In the genomic region with DNA sequence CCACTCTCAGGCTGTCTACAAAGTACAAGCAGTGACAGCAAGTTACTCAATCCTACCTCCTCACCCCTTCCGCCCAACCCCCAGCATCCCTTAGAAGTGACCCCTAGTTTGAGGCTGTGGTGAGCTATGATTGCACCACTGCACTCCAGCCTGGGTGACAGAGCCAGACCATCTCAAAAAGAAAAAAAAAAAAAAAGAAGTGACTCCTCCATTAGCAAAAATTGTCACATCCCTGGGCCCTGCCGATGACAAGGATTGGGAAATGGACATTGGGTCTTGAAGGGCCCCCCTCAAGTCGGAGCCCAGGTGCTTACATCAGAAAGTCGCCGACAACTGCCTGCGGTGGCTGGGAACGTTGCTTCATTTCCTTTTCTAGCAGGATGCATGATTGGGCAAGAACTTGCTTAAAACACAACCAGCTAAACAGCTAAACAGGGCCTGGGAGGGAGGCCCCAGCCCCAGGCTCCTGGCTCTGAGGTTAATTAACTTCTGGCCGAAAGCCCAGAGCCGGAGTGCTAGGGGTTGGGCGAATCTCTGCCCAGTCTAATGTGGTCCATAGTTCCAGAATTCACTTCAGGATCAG, we compare ENCODE assay signal across 1 cellular context.
A peak's percentile ranks its signal among the peaks of the same experiment; 100 is the strongest.
TF ChIP-seq lines count a peak whose summit lies in the region.

No MANE protein-coding gene starts in this region.

TF ChIP-seq in HEK293, 187 proteins besides CTCF, POLR2A, EP300 and RAD21 (continued from another document and continues in another):
- TF ChIP-seq, protein P1, sequence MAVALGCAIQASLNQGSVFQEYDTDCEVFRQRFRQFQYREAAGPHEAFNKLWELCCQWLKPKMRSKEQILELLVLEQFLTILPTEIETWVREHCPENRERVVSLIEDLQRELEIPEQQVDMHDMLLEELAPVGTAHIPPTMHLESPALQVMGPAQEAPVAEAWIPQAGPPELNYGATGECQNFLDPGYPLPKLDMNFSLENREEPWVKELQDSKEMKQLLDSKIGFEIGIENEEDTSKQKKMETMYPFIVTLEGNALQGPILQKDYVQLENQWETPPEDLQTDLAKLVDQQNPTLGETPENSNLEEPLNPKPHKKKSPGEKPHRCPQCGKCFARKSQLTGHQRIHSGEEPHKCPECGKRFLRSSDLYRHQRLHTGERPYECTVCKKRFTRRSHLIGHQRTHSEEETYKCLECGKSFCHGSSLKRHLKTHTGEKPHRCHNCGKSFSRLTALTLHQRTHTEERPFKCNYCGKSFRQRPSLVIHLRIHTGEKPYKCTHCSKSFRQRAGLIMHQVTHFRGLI (tag by site-specific recombination; IDR thresholded peaks at IDR 0.05), result peak; percentile 92
- TF ChIP-seq ZNF214 (tag by site-specific recombination; IDR thresholded peaks at IDR 0.05; ENCODE audit: borderline replicate concordance), result no peak
- TF ChIP-seq ZBTB1 (tag by site-specific recombination; IDR thresholded peaks at IDR 0.05), result no peak
- no peak for TF ChIP-seq ZNF623 (tag by site-specific recombination; IDR thresholded peaks at IDR 0.05)
- no peak for TF ChIP-seq ZBTB49 (tag by site-specific recombination; IDR thresholded peaks at IDR 0.05; ENCODE audit: low read depth)
- TF ChIP-seq ZNF18 (tag by site-specific recombination; IDR thresholded peaks at IDR 0.05), result no peak
- no peak for TF ChIP-seq ZNF830 (tag by site-specific recombination; IDR thresholded peaks at IDR 0.05; ENCODE audit: low read depth)
- no peak for TF ChIP-seq ZSCAN5A (tag by site-specific recombination; IDR thresholded peaks at IDR 0.05)
- no peak for TF ChIP-seq ZNF776 (tag by site-specific recombination; IDR thresholded peaks at IDR 0.05; ENCODE audit: borderline replicate concordance)
- TF ChIP-seq PRDM10 (tag by site-specific recombination; IDR thresholded peaks at IDR 0.05), result peak; percentile 96
- no peak for TF ChIP-seq ZNF416 (tag by site-specific recombination; IDR thresholded peaks at IDR 0.05)
- TF ChIP-seq ZNF19 (tag by site-specific recombination; IDR thresholded peaks at IDR 0.05; ENCODE audit: low read depth), result no peak
- no peak for TF ChIP-seq SP3 (tag by site-specific recombination; IDR thresholded peaks at IDR 0.05)
- TF ChIP-seq ZBTB10 (tag by site-specific recombination; IDR thresholded peaks at IDR 0.05), result peak; percentile 49; the same call in 1 of the 2 replicates
- TF ChIP-seq ZNF610 (tag by site-specific recombination; IDR thresholded peaks at IDR 0.05; ENCODE audit: borderline replicate concordance), result no peak
- no peak for TF ChIP-seq REPIN1 (tag by site-specific recombination; IDR thresholded peaks at IDR 0.05; ENCODE audit: low read depth)
- TF ChIP-seq ZNF658 (tag by site-specific recombination; IDR thresholded peaks at IDR 0.05), result no peak
- no peak for TF ChIP-seq HIC1 (tag by site-specific recombination; IDR thresholded peaks at IDR 0.05)
- no peak for TF ChIP-seq ZBTB7A (tag by site-specific recombination; IDR thresholded peaks at IDR 0.05; ENCODE audit: low read depth)
- TF ChIP-seq, protein P2, sequence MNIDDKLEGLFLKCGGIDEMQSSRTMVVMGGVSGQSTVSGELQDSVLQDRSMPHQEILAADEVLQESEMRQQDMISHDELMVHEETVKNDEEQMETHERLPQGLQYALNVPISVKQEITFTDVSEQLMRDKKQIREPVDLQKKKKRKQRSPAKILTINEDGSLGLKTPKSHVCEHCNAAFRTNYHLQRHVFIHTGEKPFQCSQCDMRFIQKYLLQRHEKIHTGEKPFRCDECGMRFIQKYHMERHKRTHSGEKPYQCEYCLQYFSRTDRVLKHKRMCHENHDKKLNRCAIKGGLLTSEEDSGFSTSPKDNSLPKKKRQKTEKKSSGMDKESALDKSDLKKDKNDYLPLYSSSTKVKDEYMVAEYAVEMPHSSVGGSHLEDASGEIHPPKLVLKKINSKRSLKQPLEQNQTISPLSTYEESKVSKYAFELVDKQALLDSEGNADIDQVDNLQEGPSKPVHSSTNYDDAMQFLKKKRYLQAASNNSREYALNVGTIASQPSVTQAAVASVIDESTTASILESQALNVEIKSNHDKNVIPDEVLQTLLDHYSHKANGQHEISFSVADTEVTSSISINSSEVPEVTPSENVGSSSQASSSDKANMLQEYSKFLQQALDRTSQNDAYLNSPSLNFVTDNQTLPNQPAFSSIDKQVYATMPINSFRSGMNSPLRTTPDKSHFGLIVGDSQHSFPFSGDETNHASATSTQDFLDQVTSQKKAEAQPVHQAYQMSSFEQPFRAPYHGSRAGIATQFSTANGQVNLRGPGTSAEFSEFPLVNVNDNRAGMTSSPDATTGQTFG (tag by site-specific recombination; IDR thresholded peaks at IDR 0.05; ENCODE audit: borderline replicate concordance), result no peak
- no peak for TF ChIP-seq ZNF530 (tag by site-specific recombination; IDR thresholded peaks at IDR 0.05; ENCODE audit: low read depth)
- no peak; the same call in 1 of the 2 replicates for TF ChIP-seq ZXDB (tag by site-specific recombination; IDR thresholded peaks at IDR 0.05)
- no peak for TF ChIP-seq ZFHX2 (tag by site-specific recombination; conservative IDR thresholded peaks at IDR 0.05)
- no peak for TF ChIP-seq ZNF121 (tag by site-specific recombination; IDR thresholded peaks at IDR 0.05)
- TF ChIP-seq, protein P3, sequence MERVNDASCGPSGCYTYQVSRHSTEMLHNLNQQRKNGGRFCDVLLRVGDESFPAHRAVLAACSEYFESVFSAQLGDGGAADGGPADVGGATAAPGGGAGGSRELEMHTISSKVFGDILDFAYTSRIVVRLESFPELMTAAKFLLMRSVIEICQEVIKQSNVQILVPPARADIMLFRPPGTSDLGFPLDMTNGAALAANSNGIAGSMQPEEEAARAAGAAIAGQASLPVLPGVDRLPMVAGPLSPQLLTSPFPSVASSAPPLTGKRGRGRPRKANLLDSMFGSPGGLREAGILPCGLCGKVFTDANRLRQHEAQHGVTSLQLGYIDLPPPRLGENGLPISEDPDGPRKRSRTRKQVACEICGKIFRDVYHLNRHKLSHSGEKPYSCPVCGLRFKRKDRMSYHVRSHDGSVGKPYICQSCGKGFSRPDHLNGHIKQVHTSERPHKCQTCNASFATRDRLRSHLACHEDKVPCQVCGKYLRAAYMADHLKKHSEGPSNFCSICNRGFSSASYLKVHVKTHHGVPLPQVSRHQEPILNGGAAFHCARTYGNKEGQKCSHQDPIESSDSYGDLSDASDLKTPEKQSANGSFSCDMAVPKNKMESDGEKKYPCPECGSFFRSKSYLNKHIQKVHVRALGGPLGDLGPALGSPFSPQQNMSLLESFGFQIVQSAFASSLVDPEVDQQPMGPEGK (tag by site-specific recombination; IDR thresholded peaks at IDR 0.05), result peak; percentile 91
- no peak for TF ChIP-seq EGR2 (tag by site-specific recombination; IDR thresholded peaks at IDR 0.05; ENCODE audit: low read depth)
- TF ChIP-seq ZNF157 (tag by site-specific recombination; IDR thresholded peaks at IDR 0.05), result no peak
- TF ChIP-seq ZNF837 (tag by site-specific recombination; IDR thresholded peaks at IDR 0.05), result no peak
- TF ChIP-seq ZNF555 (tag by site-specific recombination; conservative IDR thresholded peaks at IDR 0.05), result no peak
- no peak for TF ChIP-seq ZNF624 (tag by site-specific recombination; IDR thresholded peaks at IDR 0.05)
- TF ChIP-seq ZSCAN16 (tag by site-specific recombination; IDR thresholded peaks at IDR 0.05), result no peak
